Comparison of ENCODE assay signal across 8 cellular contexts in the genomic region with DNA sequence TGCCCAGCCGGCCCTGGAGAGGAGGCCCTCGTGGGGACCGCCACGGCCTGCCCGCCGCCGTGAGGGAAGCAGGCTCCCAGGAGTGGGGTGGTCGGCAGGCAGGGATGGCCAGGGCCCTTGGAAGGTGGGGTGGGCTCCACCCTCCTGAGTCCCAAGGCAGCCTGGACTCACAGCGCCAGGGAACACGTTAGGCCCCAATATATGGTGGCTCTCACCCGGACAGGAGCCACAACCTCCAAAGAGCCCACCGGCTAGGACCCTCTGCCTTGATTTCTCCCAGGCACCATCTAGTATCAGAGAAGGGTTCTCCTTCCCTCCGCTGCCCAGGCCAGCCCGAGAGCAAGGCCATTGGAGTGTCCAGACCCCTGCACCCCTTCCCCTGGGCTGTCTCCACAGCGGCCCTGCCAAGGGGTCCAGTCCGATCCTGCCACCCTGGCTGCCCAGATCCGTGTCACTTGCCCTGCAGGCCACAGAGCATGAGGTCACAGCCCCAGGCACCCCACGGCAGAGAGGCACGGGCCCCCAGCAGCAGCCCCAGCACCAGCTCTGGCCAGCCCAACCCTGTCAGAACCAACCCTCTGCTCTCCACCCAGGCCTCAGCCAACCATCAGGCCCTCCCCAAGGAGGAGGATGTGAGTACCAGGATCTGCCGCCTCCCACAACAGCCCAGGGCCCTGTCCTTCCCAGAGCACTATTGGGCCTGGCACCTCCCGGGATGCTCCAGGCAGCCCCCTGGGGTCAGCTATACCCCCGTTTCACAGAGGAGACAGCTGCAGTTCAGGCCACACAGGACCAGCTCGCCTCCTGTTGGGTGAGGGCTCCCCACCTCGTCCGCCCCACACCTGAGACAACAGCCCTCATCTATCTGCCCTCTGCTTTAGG. TPM values are rescaled to one million over a fixed set of nuclear protein-coding genes. Genes with fewer than 3 reads are reported as not detected.
DNase-seq lines count a peak whose midpoint lies in the region; ATAC-seq and TF ChIP-seq lines count a peak whose summit lies in the region.

No MANE protein-coding gene starts in this region.

- H3K9me3 ChIP-seq in Peyer's patch (no peaks in the 10 kb centered on the region), fibroblast of lung (ENCODE audit: control insufficient read depth, insufficient read depth, low read depth, low read length) (no peaks in the 10 kb centered on the region)

- peak overlapping the region; percentile 45 to 90 (median 73) for H3K27ac ChIP-seq in Peyer's patch
- H3K27ac ChIP-seq in fibroblast of lung (ENCODE audit: insufficient read depth, low read length): no peak overlapping the region
- peak overlapping the region; percentile 68 for H3K27ac ChIP-seq in rectal smooth muscle tissue (ENCODE audit: low read depth, low read length)

- ATAC-seq in GM18907 (IDR thresholded peaks at IDR 0.05; ENCODE audit: unreplicated experiment): peak; percentile 6
- no peak for ATAC-seq in HG03565 (IDR thresholded peaks at IDR 0.05; ENCODE audit: unreplicated experiment)
- ATAC-seq in HG03159 (IDR thresholded peaks at IDR 0.05; ENCODE audit: unreplicated experiment): no peak

- H3K27me3 ChIP-seq in Peyer's patch (no peaks in the 10 kb centered on the region), fibroblast of lung (ENCODE audit: control insufficient read depth, insufficient read depth, low read length) (no peaks in the 10 kb centered on the region), rectal smooth muscle tissue (ENCODE audit: control insufficient read depth, insufficient read depth, low read length) (no peaks in the 10 kb centered on the region)

- TF ChIP-seq CTCF in Peyer's patch (IDR thresholded peaks at IDR 0.05) (no peak), fibroblast of lung (conservative IDR thresholded peaks at IDR 0.05 in 1 of 2, IDR thresholded peaks at IDR 0.05 in 1 of 2; ENCODE audit: low read depth in 1 of 2, low read length in 2 of 2) (no peak)

- peak overlapping the region; percentile 16 for H3K9ac ChIP-seq in fibroblast of lung (ENCODE audit: insufficient read depth, low read length)
- peak overlapping the region; percentile 56 for H3K9ac ChIP-seq in rectal smooth muscle tissue (ENCODE audit: low read length)

- H3K79me2 ChIP-seq in fibroblast of lung (ENCODE audit: control insufficient read depth, insufficient read depth, low read length): peaks cover 16% of the 10 kb centered on the region

- H3K36me3 ChIP-seq in Peyer's patch (no peaks in the 10 kb centered on the region), fibroblast of lung (ENCODE audit: control insufficient read depth, insufficient read depth, low read length) (peaks cover 2% of the 10 kb centered on the region), rectal smooth muscle tissue (ENCODE audit: control insufficient read depth, insufficient read depth, low read length) (no peaks in the 10 kb centered on the region)

- H3K4me2 ChIP-seq in fibroblast of lung (ENCODE audit: extremely low read depth, insufficient read depth, low read length): peak overlapping the region; percentile 68

- DNase-seq in Peyer's patch (no peak), fibroblast of lung (ENCODE audit: low read depth in 2 of 2) (no peak), HuH-7.5 (ENCODE audit: low spot score) (no peak), ecto neural progenitor cell (ENCODE audit: low spot score) (no peak)

- no peak for TF ChIP-seq POLR2A in Peyer's patch (IDR thresholded peaks at IDR 0.05)

- H2AFZ ChIP-seq in fibroblast of lung (ENCODE audit: low read length): peak overlapping the region; percentile 33

- H3K4me1 ChIP-seq in Peyer's patch (peaks cover 0 to 23% (median 13%) of the 10 kb centered on the region in 4 donors), fibroblast of lung (ENCODE audit: control insufficient read depth, extremely low read depth, insufficient read depth, low read length) (peaks cover 4% of the 10 kb centered on the region), rectal smooth muscle tissue (ENCODE audit: control insufficient read depth, insufficient read depth, low read length) (no peaks in the 10 kb centered on the region)

- H3K4me3 ChIP-seq in Peyer's patch: peak overlapping the region; percentile 39 to 92 (median 67)
- peak overlapping the region in 2 of 4 experiments; percentile 17 to 42 for H3K4me3 ChIP-seq in fibroblast of lung (replicated peaks in 1 of 4; ENCODE audit: control extremely low read depth in 1 of 4, insufficient read depth in 1 of 4, low read depth in 3 of 4, low read length in 4 of 4)
- H3K4me3 ChIP-seq in rectal smooth muscle tissue (ENCODE audit: low read length): peak overlapping the region; percentile 67

- H4K20me1 ChIP-seq in fibroblast of lung (ENCODE audit: control insufficient read depth, extremely low read depth, insufficient read depth, low read length): no peaks in the 10 kb centered on the region

RNA-seq across cellular contexts. Expression of a gene that starts 1.1 kb away (rescaled TPM):
- total RNA-seq in Peyer's patch: 10 to 100 TPM; 31.4 to 47.2 (median 37.3) TPM
- total RNA-seq in fibroblast of lung: 18.2 and 18.7 TPM in 2 replicates
- 5.1 and 7.2 TPM in 2 replicates for polyA plus RNA-seq in fibroblast of lung
- polyA plus RNA-seq in fibroblast of lung (2012): 8.3 and 10.7 TPM in 2 replicates
- 6.5 and 7.4 TPM in 2 replicates for polyA minus RNA-seq in fibroblast of lung (ENCODE audit: low replicate concordance)

RNA-seq across cellular contexts. Expression of a gene that starts 16.7 kb away (rescaled TPM):
- total RNA-seq in Peyer's patch: 10 to 100 TPM; 58.3 to 73.4 (median 61.3) TPM
- 53.7 and 65.2 TPM in 2 replicates for total RNA-seq in fibroblast of lung
- polyA plus RNA-seq in fibroblast of lung: 86.5 and 133 TPM in 2 replicates
- polyA plus RNA-seq in fibroblast of lung (2012): 108 and 151 TPM in 2 replicates
- polyA minus RNA-seq in fibroblast of lung (ENCODE audit: low replicate concordance): 84.8 and 123 TPM in 2 replicates

RNA-seq across cellular contexts. Expression of a gene that starts 28.1 kb away (rescaled TPM):
- total RNA-seq in Peyer's patch (100 to 1,000 TPM; 130 to 211 (median 166) TPM), fibroblast of lung (48.8 and 82.7 TPM in 2 replicates)
- 46.2 and 73.2 TPM in 2 replicates for polyA plus RNA-seq in fibroblast of lung
- 63.8 and 83.4 TPM in 2 replicates for polyA plus RNA-seq in fibroblast of lung (2012)
- polyA minus RNA-seq in fibroblast of lung (ENCODE audit: low replicate concordance): 132 and 193 TPM in 2 replicates

RNA-seq across cellular contexts. Expression of a gene that starts 43.4 kb away (rescaled TPM):
- 10 to 100 TPM in 3 of 4 donors, 1 to 10 TPM in 1; 9.6 to 65.2 (median 29.5) TPM for total RNA-seq in Peyer's patch
- 51.9 and 71.7 TPM in 2 replicates for total RNA-seq in fibroblast of lung
- 114 and 121 TPM in 2 replicates for polyA plus RNA-seq in fibroblast of lung
- 234 and 273 TPM in 2 replicates for polyA plus RNA-seq in fibroblast of lung (2012)
- 62.2 and 122 TPM in 2 replicates for polyA minus RNA-seq in fibroblast of lung (ENCODE audit: low replicate concordance)

RNA-seq across cellular contexts. Expression of a gene that starts 48.0 kb away (rescaled TPM):
- total RNA-seq in Peyer's patch (100 to 1,000 TPM in 2 of 4 donors, 10 to 100 TPM in 2; 32.2 to 154 (median 105) TPM), fibroblast of lung (6.4 and 12.1 TPM in 2 replicates)
- polyA plus RNA-seq in fibroblast of lung: 10.8 and 12.0 TPM in 2 replicates
- polyA plus RNA-seq in fibroblast of lung (2012): 19.1 and 20.9 TPM in 2 replicates
- 9.7 and 25.1 TPM in 2 replicates for polyA minus RNA-seq in fibroblast of lung (ENCODE audit: low replicate concordance)
